15 cellular contexts compared by ENCODE assay signal in the genomic region with DNA sequence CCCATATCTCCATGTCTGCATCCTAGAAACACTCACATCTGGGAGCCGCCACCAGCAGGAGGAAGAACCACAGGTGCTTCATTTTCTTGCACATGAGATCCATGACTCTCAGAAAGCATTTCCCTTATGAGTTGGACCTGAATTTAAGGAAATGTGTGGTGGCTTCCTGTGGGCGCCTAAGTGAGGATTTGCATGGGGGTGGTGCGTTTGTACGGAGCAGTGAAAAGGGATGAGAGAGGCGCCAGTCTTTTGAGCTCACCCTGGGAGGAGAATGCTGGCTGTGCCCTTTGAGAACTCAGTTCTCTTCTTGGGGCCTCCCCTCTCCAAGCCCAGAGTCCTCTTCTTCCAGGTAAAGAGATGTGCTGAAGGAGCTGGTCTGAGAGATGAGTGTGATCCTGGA.
A peak's percentile ranks its signal among the peaks of the same experiment; 100 is the strongest.
DNase-seq lines count a peak whose midpoint lies in the region; ATAC-seq and TF ChIP-seq lines count a peak whose summit lies in the region.
"Had no signal": no experiment of that assay in that cellular context is flagged by ENCODE, and none has a peak within 500 bp of the region (broad histone marks: within the 10 kb centered on the region; RNA-seq: fewer than 3 reads in every experiment).

No MANE protein-coding gene starts in this region.

- peak overlapping the region; percentile 79 for H3K27ac ChIP-seq in DND-41 (ENCODE audit: low read length)
- H3K27ac ChIP-seq: KMS-11 had no signal

- peak overlapping the region; percentile 53 for H3K4me3 Mint-ChIP-seq in memory B cell
- H3K4me3 Mint-ChIP-seq: GM23338 had no signal

- H3K4me2 ChIP-seq in DND-41 (ENCODE audit: insufficient read depth, low read length): peak overlapping the region; percentile 55
- H3K4me2 ChIP-seq: GM23338, KMS-11 had no signal

- H3K79me2 ChIP-seq in DND-41 (ENCODE audit: insufficient read depth, low read length): no peaks in the 10 kb centered on the region

- H3K27me3 ChIP-seq in DND-41 (ENCODE audit: insufficient read depth, low read length, poor library complexity): no peaks in the 10 kb centered on the region

- peak overlapping the region; percentile 45 for H3K9ac ChIP-seq in DND-41 (ENCODE audit: low read depth, low read length)
- H3K9ac ChIP-seq: KMS-11 had no signal

- H4K20me1 ChIP-seq in DND-41 (ENCODE audit: insufficient read depth, low read length): no peaks in the 10 kb centered on the region

- no peaks in the 10 kb centered on the region; the same call in 1 of the 2 replicates for H3K36me3 ChIP-seq in DND-41 (ENCODE audit: insufficient read depth, low read length)
- H3K36me3 ChIP-seq: BE2C had no signal

- H3K36me3 Mint-ChIP-seq in memory B cell: no peaks in the 10 kb centered on the region
- H3K36me3 Mint-ChIP-seq: CD8-positive, alpha-beta memory T cell had no signal

- DNase-seq in DND-41 (peak; percentile 63), memory B cell (ENCODE audit: low spot score in 2 of 2) (no peak), NCI-H510A treated with DMSO at 0.1 percent for 48 hours (lab: John Stamatoyannopoulos, UW) (no peak), NCI-H187 (lab: John Stamatoyannopoulos, UW) (no peak)
- DNase-seq: H7 had no signal

- 0 out of 2 replicates have a peak overlapping the region, but pooled peaks have one; percentile 41 for H2AFZ ChIP-seq in DND-41 (ENCODE audit: low read depth, low read length)
- H2AFZ ChIP-seq: GM23338 had no signal

- peaks cover 52% of the 10 kb centered on the region for H3K4me1 ChIP-seq in DND-41 (ENCODE audit: insufficient read depth, low read length)
- H3K4me1 ChIP-seq: BE2C, Caco-2 had no signal

- no peaks in the 10 kb centered on the region for H3K9me3 Mint-ChIP-seq in memory B cell
- H3K9me3 Mint-ChIP-seq: CD8-positive, alpha-beta memory T cell had no signal

- peak overlapping the region in 1 of 2 experiments; percentile 32; a peak in 1 of 4 replicates for H3K4me3 ChIP-seq in DND-41 (ENCODE audit: low read depth in 1 of 2, low read length in 2 of 2)
- H3K4me3 ChIP-seq: GM12878, GM23338 had no signal

- peaks cover 4% of the 10 kb centered on the region for H3K9me3 ChIP-seq in DND-41 (ENCODE audit: insufficient read depth, low read length, severe bottlenecking)

- H3K27ac Mint-ChIP-seq in memory B cell: no peak overlapping the region
- H3K27ac Mint-ChIP-seq: CD8-positive, alpha-beta memory T cell; GM23338 had no signal

- H3K4me1 Mint-ChIP-seq in memory B cell: peaks cover under 1% of the 10 kb centered on the region
- H3K4me1 Mint-ChIP-seq: GM23338 had no signal

- H3K27me3 Mint-ChIP-seq in memory B cell: peaks cover 10% of the 10 kb centered on the region

- no peak for TF ChIP-seq CTCF in DND-41 (IDR thresholded peaks at IDR 0.05; ENCODE audit: borderline replicate concordance, extremely low read depth, low read length, poor library complexity, severe bottlenecking)

- ATAC-seq in DND-41 (ENCODE audit: insufficient read depth, low read depth) (peak; percentile 30), HG02798 (IDR thresholded peaks at IDR 0.05; ENCODE audit: poor library complexity, unreplicated experiment) (peak; percentile 41), memory B cell (ENCODE audit: low read depth) (no peak), GM18909 (IDR thresholded peaks at IDR 0.05; ENCODE audit: poor library complexity, unreplicated experiment) (no peak), HG03442 (IDR thresholded peaks at IDR 0.05; ENCODE audit: unreplicated experiment) (no peak)
- ATAC-seq: GM23338, HepG2 had no signal

Comparison
In these comparisons a context has a peak if more than half of its experiments do, and no peak if none do; other contexts are left out.
1. ATAC-seq: peak in DND-41 (single experiment) and HG02798 (single experiment); none in memory B cell (single experiment), GM18909 (single experiment) and HG03442 (single experiment).